1 cellular context compared by ENCODE assay signal in genomic region chr2:189127756-189128155, GRCh38.
A peak's percentile ranks its signal among the peaks of the same experiment; 100 is the strongest.
TF ChIP-seq lines count a peak whose summit lies in the region.

No MANE protein-coding gene starts in this region.

TF ChIP-seq in IMR-90, 13 proteins besides CTCF, POLR2A, EP300 and RAD21:
- no peak for TF ChIP-seq RFX5 (IDR thresholded peaks at IDR 0.05; ENCODE audit: low read depth, low read length)
- TF ChIP-seq NFE2L2 (IDR thresholded peaks at IDR 0.05; ENCODE audit: low read depth, low read length), result no peak
- TF ChIP-seq ELK1 (IDR thresholded peaks at IDR 0.05; ENCODE audit: borderline replicate concordance, low read depth, low read length), result no peak
- TF ChIP-seq BHLHE40 (IDR thresholded peaks at IDR 0.05; ENCODE audit: low read depth, low read length), result no peak
- 0 out of 2 replicates have a peak, but pooled peaks have one; percentile 4 for TF ChIP-seq MAFK (IDR thresholded peaks at IDR 0.05; ENCODE audit: low read depth, low read length)
